In genomic region chr15:55084216-55084615, GRCh38 we compare ENCODE assay signal across 25 cellular contexts.
DNase-seq lines count a peak whose midpoint lies in the region; ATAC-seq, FAIRE-seq and TF ChIP-seq lines count a peak whose summit lies in the region.
"Had no signal": no experiment of that assay in that cellular context is flagged by ENCODE, and none has a peak within 500 bp of the region (broad histone marks: within the 10 kb centered on the region; RNA-seq: fewer than 3 reads in every experiment).

No MANE protein-coding gene starts in this region.

- no peaks in the 10 kb centered on the region for H3K4me1 Mint-ChIP-seq in astrocyte (ENCODE audit: low read depth, unreplicated experiment)
- H3K4me1 Mint-ChIP-seq in immature natural killer cell = peaks cover 15 to 18% of the 10 kb centered on the region in 2 donors
- H3K4me1 Mint-ChIP-seq: CD14-positive monocyte; CD4-positive, alpha-beta memory T cell; CD4-positive, CD25-positive, alpha-beta regulatory T cell had no signal

- no peak overlapping the region for H2AFZ ChIP-seq in astrocyte (ENCODE audit: low read depth, low read length)

- H3K27me3 Mint-ChIP-seq in astrocyte (ENCODE audit: low read depth, unreplicated experiment) = no peaks in the 10 kb centered on the region
- H3K27me3 Mint-ChIP-seq in immature natural killer cell (ENCODE audit: low read depth in 3 of 3) = peaks cover 2 to 15% (median 7%) of the 10 kb centered on the region in 3 donors

- DNase-seq in astrocyte (ENCODE audit: low read depth) (no peak), immature natural killer cell (no peak), renal cortical epithelial cell (ENCODE audit: low read depth) (peak; percentile 16), pons (ENCODE audit: low spot score) (no peak), NCI-H748 treated with DMSO at 0.1 percent for 48 hours (lab: John Stamatoyannopoulos, UW) (no peak)
- DNase-seq: 8988T; ACHN; BE2C; C1 segment of cervical spinal cord; CD4-positive, alpha-beta memory T cell; CD4-positive, CD25-positive, alpha-beta regulatory T cell; COR-L47; DMS 273 treated with DMSO at 0.1 percent for 48 hours; DMS153; DMS53; DMS79; EL; GF-D8 had no signal

- no peaks in the 10 kb centered on the region for H3K79me2 ChIP-seq in astrocyte (ENCODE audit: insufficient read depth, low read length)

- H3K4me1 ChIP-seq in astrocyte (ENCODE audit: insufficient read depth, low read length) = no peaks in the 10 kb centered on the region
- H3K4me1 ChIP-seq: BE2C, BLaER1 had no signal

- H3K9ac ChIP-seq in astrocyte (ENCODE audit: low read length) = no peak overlapping the region
- H3K9ac ChIP-seq: BLaER1 had no signal

- H4K20me1 ChIP-seq in astrocyte (ENCODE audit: insufficient read depth, low read length) = no peaks in the 10 kb centered on the region
- H4K20me1 ChIP-seq: BLaER1 had no signal

- H3K36me3 ChIP-seq in astrocyte (ENCODE audit: insufficient read depth, low read length) = no peaks in the 10 kb centered on the region
- H3K36me3 ChIP-seq: BE2C, BLaER1 had no signal

- H3K4me2 ChIP-seq in astrocyte (ENCODE audit: low read length) = no peak overlapping the region
- H3K4me2 ChIP-seq: BLaER1 had no signal

- peak overlapping the region; percentile 66 for H3K27ac ChIP-seq in astrocyte (ENCODE audit: low read depth, low read length)
- H3K27ac ChIP-seq: BLaER1 had no signal

- H3K36me3 Mint-ChIP-seq in astrocyte (ENCODE audit: low read depth, unreplicated experiment) = no peaks in the 10 kb centered on the region
- no peaks in the 10 kb centered on the region for H3K36me3 Mint-ChIP-seq in immature natural killer cell
- H3K36me3 Mint-ChIP-seq: CD14-positive monocyte; CD4-positive, CD25-positive, alpha-beta regulatory T cell; CD8-positive, alpha-beta memory T cell had no signal

- no peak overlapping the region for H3K27ac Mint-ChIP-seq in astrocyte (ENCODE audit: unreplicated experiment)
- H3K27ac Mint-ChIP-seq in immature natural killer cell = peak overlapping the region in 2 of 6 donors; percentile 63 to 74
- H3K27ac Mint-ChIP-seq: CD14-positive monocyte; CD8-positive, alpha-beta memory T cell had no signal

- no peaks in the 10 kb centered on the region for H3K9me3 ChIP-seq in astrocyte (ENCODE audit: insufficient read depth, low read depth, low read length)
- H3K9me3 ChIP-seq: BE2C had no signal

- FAIRE-seq in astrocyte (lab: Jason Lieb, UNC) = no peak
- FAIRE-seq: A204.1, GM12891, GM19239 had no signal

- no peak for TF ChIP-seq CTCF in astrocyte (IDR thresholded peaks at IDR 0.05; ENCODE audit: insufficient read depth, low read depth, low read length)

- H3K4me3 ChIP-seq in astrocyte (ENCODE audit: insufficient read depth, low read depth, low read length) = no peak overlapping the region
- H3K4me3 ChIP-seq: BLaER1 had no signal

- H3K9me3 Mint-ChIP-seq in astrocyte (ENCODE audit: unreplicated experiment) (peaks cover 2% of the 10 kb centered on the region), immature natural killer cell (no peaks in the 10 kb centered on the region)

- no peaks in the 10 kb centered on the region for H3K27me3 ChIP-seq in astrocyte (ENCODE audit: insufficient read depth, low read length)
- H3K27me3 ChIP-seq: BLaER1 had no signal

- no peak overlapping the region for H3K4me3 Mint-ChIP-seq in astrocyte (ENCODE audit: unreplicated experiment)
- peak overlapping the region in 3 of 5 donors; percentile 29 to 38 (median 36) for H3K4me3 Mint-ChIP-seq in immature natural killer cell
- H3K4me3 Mint-ChIP-seq: CD14-positive monocyte; CD4-positive, alpha-beta memory T cell; CD4-positive, CD25-positive, alpha-beta regulatory T cell; CD8-positive, alpha-beta memory T cell had no signal

- ATAC-seq in GM21423 (IDR thresholded peaks at IDR 0.05; ENCODE audit: unreplicated experiment) = no peak
